8 cellular contexts compared by ENCODE assay signal in the genomic region with DNA sequence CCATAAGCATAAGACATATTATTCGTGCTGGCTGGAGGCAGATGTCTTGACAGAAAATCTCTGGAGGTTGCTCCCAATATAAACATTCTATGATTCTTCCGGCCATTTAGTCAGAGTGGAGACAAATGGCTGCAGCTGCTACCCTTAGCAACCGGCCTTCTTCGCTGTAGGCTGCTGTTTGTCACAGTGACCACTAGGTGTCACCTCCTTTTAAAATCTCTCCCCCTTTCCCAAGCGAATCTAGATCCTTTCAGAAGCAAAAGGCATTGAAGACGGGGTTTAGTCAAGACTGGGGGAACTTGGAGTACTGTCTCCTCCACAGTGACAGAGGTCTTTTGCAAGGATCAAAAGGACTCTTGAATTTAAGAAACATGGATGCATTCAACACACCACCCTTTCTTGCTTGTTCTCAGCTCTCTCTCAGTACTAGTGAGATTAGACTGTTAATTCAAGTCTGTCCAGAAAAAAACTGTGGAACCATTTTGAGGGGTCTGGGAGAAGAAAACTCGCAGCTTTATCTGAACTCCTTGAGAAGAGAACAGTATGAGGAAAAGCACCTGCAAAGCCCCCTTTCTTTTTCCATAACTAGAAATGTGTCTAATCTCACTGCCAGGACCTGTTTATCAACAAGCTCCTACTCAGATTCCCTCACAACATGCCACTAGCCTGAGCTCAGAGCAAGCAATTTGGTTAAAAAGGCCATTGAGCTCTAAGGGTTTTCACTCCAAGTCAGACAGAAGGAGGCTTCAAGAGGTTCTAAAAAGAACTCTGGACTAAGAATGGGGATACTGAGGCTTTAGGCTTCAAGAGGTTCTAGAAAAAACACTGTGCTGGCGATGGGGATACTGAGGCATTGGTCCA.
DNase-seq lines count a peak whose midpoint lies in the region; ATAC-seq, FAIRE-seq and TF ChIP-seq lines count a peak whose summit lies in the region.

No MANE protein-coding gene starts in this region.

- peak; percentile 88 for TF ChIP-seq CTCF in Panc1 (IDR thresholded peaks at IDR 0.05)
- TF ChIP-seq CTCF in GM12878 (IDR thresholded peaks at IDR 0.05 in 2 of 3, conservative IDR thresholded peaks at IDR 0.05 in 1 of 3; ENCODE audit: control insufficient read depth in 2 of 3, extremely low read depth in 1 of 3, insufficient read depth in 1 of 3, low read depth in 3 of 3, low read length in 3 of 3) = peak; percentile 73 to 83 (median 77)

- peak; percentile 93 for FAIRE-seq in GM12878 (lab: Jason Lieb, UNC)

- no peak for TF ChIP-seq EP300 in GM12878 (IDR thresholded peaks at IDR 0.05; ENCODE audit: borderline replicate concordance in 1 of 2, control insufficient read depth in 1 of 2, low read depth in 2 of 2, low read length in 2 of 2)

- ATAC-seq in Panc1 (peak; percentile 82), GM12878 (peak; percentile 94)

- CTCF ChIA-PET in Panc1 (lab: Charles Lee) = interaction anchor here (1.7 kb wide), 1 partner anchor 555 kb away, joined by 6 read pairs; no protein-coding TSS in a partner anchor
- CTCF ChIA-PET in GM12878 (lab: Yijun Ruan, JAX) = interaction anchor here (0.7 to 1.9 kb wide), 17 partner anchors 9 to 917 kb away, joined by 3 to 21 read pairs (median 3); no protein-coding TSS in a partner anchor

- DNase-seq in GM03348 (ENCODE audit: low spot score) = peak; percentile 81
- DNase-seq in GOT3 (lab: John Stamatoyannopoulos, UW) = peak; percentile 21
- peak; percentile 76 for DNase-seq in M059J (ENCODE audit: low read depth)
- DNase-seq in Panc1 (ENCODE audit: low read depth, low spot score) = peak; percentile 45
- DNase-seq in GM12878 (ENCODE audit: low read depth, low spot score) = peak; percentile 8
- peak; percentile 72 for DNase-seq in iPS-NIHi11 (ENCODE audit: low spot score)
- DNase-seq in smooth muscle cell of the brain vasculature (ENCODE audit: low read depth, low spot score) = peak; percentile 17
- DNase-seq in 8988T = no peak

- intact Hi-C loops in Panc1 (cut with micrococcal nuclease; ENCODE audit: unreplicated experiment) (loop anchor here (2.0 to 5.0 kb wide), 2 partner anchors 555 to 596 kb away; no protein-coding TSS in a partner anchor), GM12878 (cut with micrococcal nuclease; ENCODE audit: unreplicated experiment) (loop anchor here (1.0 to 5.0 kb wide), 3 partner anchors 540 to 596 kb away; no protein-coding TSS in a partner anchor)

- POLR2A ChIA-PET in Panc1 (lab: Charles Lee) (no interaction called here), GM12878 (lab: Charles Lee) (no interaction called here)

- no peak overlapping the region for H3K4me3 ChIP-seq in Panc1 (ENCODE audit: low read depth in 2 of 2, low read length in 2 of 2)
- no peak overlapping the region for H3K4me3 ChIP-seq in GM12878

- H3K36me3 ChIP-seq in Panc1 (ENCODE audit: control insufficient read depth, insufficient read depth, low read length) (no peaks in the 10 kb centered on the region), GM12878 (ENCODE audit: control insufficient read depth in 2 of 2, insufficient read depth in 2 of 2, low read length in 1 of 2) (no peaks in the 10 kb centered on the region)

- in situ Hi-C loops in Panc1 (cut with HindIII; ENCODE audit: low pct_unique_long_range_greater_than_20kb, low sequenced_read_pairs) (no loop called here), GM12878 (cut with MboI) (loop anchor here (10.0 kb wide), 1 partner anchor 552 kb away; no protein-coding TSS in a partner anchor)

- TF ChIP-seq POLR2A in GM12878 (IDR thresholded peaks at IDR 0.05; ENCODE audit: low read depth, low read length) = no peak

- under 1% methylated on average over 8 of the region's 8 CpGs for WGBS in GM12878 (ENCODE audit: insufficient coverage, insufficient replicate concordance, low lambda C conversion rate, missing lambda C conversion rate)

- H4K20me1 ChIP-seq in GM12878 (ENCODE audit: control insufficient read depth, insufficient read depth) = no peaks in the 10 kb centered on the region

- no peaks in the 10 kb centered on the region for H3K79me2 ChIP-seq in GM12878 (ENCODE audit: control insufficient read depth, insufficient read depth, low read length)

- no TSS peak for BruUV-seq in Panc1 (replicated peaks; lab: Mats Ljungman, UMichigan)
- BruUV-seq in GM12878 (replicated peaks; lab: Mats Ljungman, UMichigan) = no TSS peak

- H2AFZ ChIP-seq in GM12878 (ENCODE audit: control insufficient read depth, low read depth, low read length) = no peak overlapping the region

- SMC1A ChIA-PET in GM12878 (lab: Charles Lee; ENCODE audit: uncharacterized antibody, unreplicated experiment) = interaction anchor here (0.6 to 1.7 kb wide), 6 partner anchors 9 to 596 kb away, joined by 3 to 5 read pairs (median 3); no protein-coding TSS in a partner anchor

- peak; percentile 65 for TF ChIP-seq RAD21 in GM12878 (IDR thresholded peaks at IDR 0.05; ENCODE audit: insufficient read depth, low read depth, low read length)

- RAD21 ChIA-PET in GM12878 (lab: Charles Lee; ENCODE audit: unreplicated experiment) = interaction anchor here (0.5 to 1.6 kb wide), 3 partner anchors 217 to 596 kb away, joined by 3 to 5 read pairs (median 5); no protein-coding TSS in a partner anchor

- no peak overlapping the region for H3K27ac ChIP-seq in Panc1 (ENCODE audit: low read length)
- H3K27ac ChIP-seq in GM12878 (ENCODE audit: control insufficient read depth, insufficient read depth) = no peak overlapping the region

- no peak overlapping the region for H3K4me2 ChIP-seq in GM12878 (ENCODE audit: control insufficient read depth, insufficient read depth)

- H3K27me3 ChIP-seq in Panc1 (ENCODE audit: control insufficient read depth, insufficient read depth, low read length) = no peaks in the 10 kb centered on the region
- H3K27me3 ChIP-seq in GM12878 (replicated peaks in 1 of 2; ENCODE audit: control insufficient read depth in 2 of 2, insufficient read depth in 2 of 2, low read length in 1 of 2) = no peaks in the 10 kb centered on the region

- H3K9me3 ChIP-seq in Panc1 (ENCODE audit: control insufficient read depth, insufficient read depth, low read depth, low read length) = no peaks in the 10 kb centered on the region
- H3K9me3 ChIP-seq in GM12878 (replicated peaks; ENCODE audit: control insufficient read depth, insufficient read depth, low read length) = no peaks in the 10 kb centered on the region

- H3K9ac ChIP-seq in GM12878 (ENCODE audit: control insufficient read depth, insufficient read depth, low read length) = no peak overlapping the region

- no peaks in the 10 kb centered on the region; the same call in 1 of the 2 replicates for H3K4me1 ChIP-seq in Panc1 (ENCODE audit: control insufficient read depth, insufficient read depth, low read length)
- no peaks in the 10 kb centered on the region for H3K4me1 ChIP-seq in GM12878 (ENCODE audit: control insufficient read depth, insufficient read depth, low read length)

TF ChIP-seq in GM12878, 131 proteins besides CTCF, POLR2A, EP300 and RAD21:
- TF ChIP-seq MEF2B (IDR thresholded peaks at IDR 0.05; ENCODE audit: partially characterized antibody, poor library complexity, severe bottlenecking) (no peak), TCF12 (IDR thresholded peaks at IDR 0.05; ENCODE audit: low read depth, low read length) (no peak), SMC3 (IDR thresholded peaks at IDR 0.05; ENCODE audit: borderline replicate concordance, low read length) (peak; percentile 71), YY1 (IDR thresholded peaks at IDR 0.05; ENCODE audit: low read depth, low read length) (peak; percentile 81), BCL11A (IDR thresholded peaks at IDR 0.05; ENCODE audit: low read depth, low read length) (no peak)
